9 cellular contexts compared by ENCODE assay signal in the genomic region with DNA sequence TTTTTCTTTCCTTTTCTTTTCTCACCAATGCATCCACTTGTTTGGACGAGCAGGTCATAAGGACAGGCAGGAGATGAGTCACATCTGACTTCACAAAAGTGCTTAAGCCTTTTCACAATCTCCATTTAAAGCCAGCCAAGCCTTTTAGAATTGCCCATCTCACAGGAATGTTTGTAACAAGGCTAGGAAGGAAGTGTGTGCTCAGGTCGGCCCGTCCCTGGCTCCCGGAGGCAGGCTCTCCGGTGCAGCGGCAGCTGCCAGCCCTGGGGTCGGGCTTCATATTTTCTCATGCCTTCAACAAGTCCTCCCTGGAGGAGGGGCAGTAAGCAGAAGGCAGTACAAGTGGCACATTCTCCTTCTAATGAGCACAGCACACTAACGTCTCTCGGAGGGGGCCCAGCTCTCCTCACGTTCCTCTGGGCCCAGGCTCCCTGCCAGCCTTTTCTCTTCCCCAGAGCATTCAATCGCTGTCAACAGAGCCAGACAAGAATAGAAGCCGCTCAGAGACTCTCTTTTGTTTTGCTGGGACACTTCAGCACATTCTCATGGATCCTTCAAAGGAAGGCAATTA.
DNase-seq lines count a peak whose midpoint lies in the region; ATAC-seq lines count a peak whose summit lies in the region.
"Had no signal": no experiment of that assay in that cellular context is flagged by ENCODE, and none has a peak within 500 bp of the region (broad histone marks: within the 10 kb centered on the region; RNA-seq: fewer than 3 reads in every experiment).

No MANE protein-coding gene starts in this region.

- CTCF ChIA-PET in CD8-positive, alpha-beta memory T cell (lab: Charles Lee): no interaction called here

- no peak overlapping the region for H3K27ac ChIP-seq in CD8-positive, alpha-beta memory T cell (ENCODE audit: low read depth, low read length)

- DNase-seq in HCEC 1CT (peak; percentile 94), adipocyte (ENCODE audit: low read depth) (peak; percentile 90), left ventricle myocardium superior (peak; percentile 83), NOMO-1 (lab: John Stamatoyannopoulos, UW; ENCODE audit: unreplicated experiment in 2 of 2) (no peak)
- no peak for DNase-seq in CD8-positive, alpha-beta memory T cell
- DNase-seq in activated CD4-positive, alpha-beta T cell treated with anti-CD3 and anti-CD28 coated beads, Interleukin-2, amount 50 U/mL, for 1 hour: no peak

- H3K4me2 ChIP-seq in skeletal muscle satellite cell (ENCODE audit: low read length): peak overlapping the region; percentile 80

- peak overlapping the region; percentile 60 for H3K4me3 ChIP-seq in adipocyte (ENCODE audit: low read length)
- peak overlapping the region; percentile 51 for H3K4me3 ChIP-seq in skeletal muscle satellite cell (ENCODE audit: low read length)
- H3K4me3 ChIP-seq in CD8-positive, alpha-beta memory T cell (ENCODE audit: low read length): no peak overlapping the region

- H3K9me3 Mint-ChIP-seq in CD8-positive, alpha-beta memory T cell: no peaks in the 10 kb centered on the region

- H3K36me3 ChIP-seq in adipocyte (ENCODE audit: control insufficient read depth, insufficient read depth, low read length, severe bottlenecking) (no peaks in the 10 kb centered on the region), skeletal muscle satellite cell (ENCODE audit: insufficient read depth, low read length) (no peaks in the 10 kb centered on the region)
- no peaks in the 10 kb centered on the region for H3K36me3 ChIP-seq in CD8-positive, alpha-beta memory T cell (ENCODE audit: insufficient read depth, low read length)

- H3K27me3 ChIP-seq in adipocyte (replicated peaks; ENCODE audit: control insufficient read depth, insufficient read depth, low read length): no peaks in the 10 kb centered on the region
- H3K27me3 ChIP-seq in skeletal muscle satellite cell (ENCODE audit: control insufficient read depth, insufficient read depth, low read length): no peaks in the 10 kb centered on the region
- H3K27me3 ChIP-seq in CD8-positive, alpha-beta memory T cell (ENCODE audit: insufficient read depth, low read length, poor library complexity, severe bottlenecking): peaks cover 4% of the 10 kb centered on the region

- H3K27me3 Mint-ChIP-seq in CD8-positive, alpha-beta memory T cell: peaks cover 12 to 14% of the 10 kb centered on the region in 2 donors

- no peak overlapping the region for H3K27ac Mint-ChIP-seq in CD8-positive, alpha-beta memory T cell
- H3K27ac Mint-ChIP-seq: IgD-negative memory B cell had no signal

- no peaks in the 10 kb centered on the region for H3K4me1 Mint-ChIP-seq in CD8-positive, alpha-beta memory T cell

- H3K4me3 Mint-ChIP-seq in CD8-positive, alpha-beta memory T cell: no peak overlapping the region
- H3K4me3 Mint-ChIP-seq: IgD-negative memory B cell had no signal

- no peaks in the 10 kb centered on the region for H3K36me3 Mint-ChIP-seq in CD8-positive, alpha-beta memory T cell
- H3K36me3 Mint-ChIP-seq: IgD-negative memory B cell had no signal

- H3K9ac ChIP-seq in adipocyte (ENCODE audit: low read length) (no peak overlapping the region), skeletal muscle satellite cell (ENCODE audit: low read depth, low read length) (peak overlapping the region; percentile 79)

- intact Hi-C loops in left ventricle myocardium superior (cut with micrococcal nuclease): no loop called here

- POLR2A ChIA-PET in CD8-positive, alpha-beta memory T cell (lab: Charles Lee): no interaction called here

- peaks cover 19% of the 10 kb centered on the region for H3K4me1 ChIP-seq in adipocyte (ENCODE audit: control insufficient read depth, insufficient read depth, low read length)
- H3K4me1 ChIP-seq in skeletal muscle satellite cell (ENCODE audit: control insufficient read depth, insufficient read depth, low read length): peaks cover 43% of the 10 kb centered on the region
- H3K4me1 ChIP-seq in CD8-positive, alpha-beta memory T cell (ENCODE audit: insufficient read depth, low read length): no peaks in the 10 kb centered on the region

- ATAC-seq in left ventricle myocardium superior (peak; percentile 91), GM19397 (IDR thresholded peaks at IDR 0.05; ENCODE audit: unreplicated experiment) (no peak)

- H3K9me3 ChIP-seq in adipocyte (ENCODE audit: control insufficient read depth, low read length): no peaks in the 10 kb centered on the region
- no peaks in the 10 kb centered on the region for H3K9me3 ChIP-seq in skeletal muscle satellite cell (replicated peaks; ENCODE audit: low read length)
- H3K9me3 ChIP-seq in CD8-positive, alpha-beta memory T cell (ENCODE audit: low read length): no peaks in the 10 kb centered on the region

Comparison
In these comparisons a context has a peak if more than half of its experiments do, and no peak if none do; other contexts are left out.
1. DNase-seq: peak in HCEC 1CT (single experiment), adipocyte (single experiment) and left ventricle myocardium superior (single experiment); none in CD8-positive, alpha-beta memory T cell (0 of 5), activated CD4-positive, alpha-beta T cell treated with anti-CD3 and anti-CD28 coated beads, Interleukin-2, amount 50 U/mL, for 1 hour (single experiment) and NOMO-1 (0 of 2).